In the genomic region with DNA sequence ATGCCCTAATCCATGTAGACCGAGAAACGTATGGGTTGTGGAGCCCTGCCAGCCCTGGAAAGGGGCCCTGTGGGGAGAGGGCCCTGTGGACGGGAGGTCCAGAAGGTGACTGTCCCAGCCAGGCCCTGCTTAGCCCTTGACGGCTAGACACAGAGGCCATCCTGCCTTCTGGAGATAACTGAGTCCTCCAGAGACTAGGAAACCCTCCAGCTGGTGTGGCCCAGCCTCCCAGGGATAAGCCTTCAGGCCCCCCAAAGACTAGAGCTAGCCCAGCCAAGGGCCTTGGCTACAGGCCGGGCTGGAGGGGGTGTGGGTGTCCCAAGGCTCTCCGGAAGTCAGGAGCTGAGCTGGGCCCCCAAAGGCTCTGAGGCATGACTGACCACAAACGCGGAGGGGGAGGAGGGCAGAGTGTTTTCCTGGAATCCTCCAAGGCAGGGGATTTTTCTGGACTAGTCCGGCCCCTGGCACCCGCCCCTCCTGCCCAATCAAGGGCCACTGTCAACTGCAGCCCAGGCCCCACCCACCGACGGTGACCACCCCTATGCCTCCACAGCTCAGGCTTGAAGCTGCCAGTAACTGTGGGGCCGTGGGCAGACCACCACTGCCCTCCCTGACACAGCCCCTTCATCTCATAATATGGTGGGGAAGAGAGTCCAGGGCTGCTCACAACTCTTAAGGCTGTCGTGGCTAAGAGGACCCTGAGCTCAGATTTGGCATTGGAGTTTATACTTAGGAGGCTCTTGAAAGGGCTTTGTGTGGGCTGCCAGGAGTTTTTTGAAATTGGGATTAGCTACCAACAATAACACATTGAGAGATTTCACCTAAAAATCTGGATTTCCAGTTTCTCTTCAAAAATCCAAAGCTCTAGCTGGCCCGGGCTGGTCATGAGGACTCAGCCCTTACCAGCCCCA, we compare ENCODE assay signal across 8 cellular contexts. TPM values are rescaled to one million over a fixed set of nuclear protein-coding genes. Genes with fewer than 3 reads are reported as not detected.
A peak's percentile ranks its signal among the peaks of the same experiment; 100 is the strongest.
DNase-seq lines count a peak whose midpoint lies in the region; TF ChIP-seq lines count a peak whose summit lies in the region.

No MANE protein-coding gene starts in this region.

- 10 to 16% (median 10%) methylated on average over 12 to 15 of the region's 15 CpGs for WGBS in ovary, 3 donors

- H3K9ac ChIP-seq in BLaER1 treated with 17β-estradiol and CSF1 and Interleukin-3, amounts not matched to agents 10 nM and 100 nM = peak overlapping the region in 7 of 11 experiments; percentile 28 to 81 (median 74); a peak in 9 of 22 replicates

- H3K4me1 ChIP-seq in BLaER1 treated with 17β-estradiol and CSF1 and Interleukin-3, amounts not matched to agents 10 nM and 100 nM = peaks cover 57 to 75% (median 61%) of the 10 kb centered on the region in 10 experiments
- H3K4me1 ChIP-seq in SJCRH30 (peaks cover 38% of the 10 kb centered on the region), ovary (ENCODE audit: insufficient read depth) (peaks cover 37% of the 10 kb centered on the region)

- no peak for TF ChIP-seq CTCF in ovary (IDR thresholded peaks at IDR 0.05)

- H3K4me2 ChIP-seq in BLaER1 treated with 17β-estradiol and CSF1 and Interleukin-3, amounts not matched to agents 10 nM and 100 nM = peak overlapping the region; percentile 97 to 100 (median 99)

- H3K36me3 ChIP-seq in BLaER1 treated with 17β-estradiol and CSF1 and Interleukin-3, amounts not matched to agents 10 nM and 100 nM = peaks cover 6 to 70% (median 26%) of the 10 kb centered on the region in 11 experiments; a peak in 20 of 22 replicates
- H3K36me3 ChIP-seq in SJCRH30 = no peaks in the 10 kb centered on the region
- H3K36me3 ChIP-seq in ovary = no peaks in the 10 kb centered on the region

- no peaks in the 10 kb centered on the region for H3K27me3 ChIP-seq in BLaER1 treated with 17β-estradiol and CSF1 and Interleukin-3, amounts not matched to agents 10 nM and 100 nM
- H3K27me3 ChIP-seq in SJCRH30 (no peaks in the 10 kb centered on the region), ovary (no peaks in the 10 kb centered on the region)

- H4K20me1 ChIP-seq in BLaER1 treated with 17β-estradiol and CSF1 and Interleukin-3, amounts not matched to agents 10 nM and 100 nM = peaks cover 74 to 100% (median 100%) of the 10 kb centered on the region in 11 experiments

- intact Hi-C loops in ovary (cut with DNase I) = no loop called here

- H3K9me3 ChIP-seq in BLaER1 treated with 17β-estradiol and CSF1 and Interleukin-3, amounts not matched to agents 10 nM and 100 nM (replicated peaks in 1 of 11) = no peaks in the 10 kb centered on the region
- no peaks in the 10 kb centered on the region for H3K9me3 ChIP-seq in SJCRH30 (replicated peaks)
- no peaks in the 10 kb centered on the region for H3K9me3 ChIP-seq in ovary

- in situ Hi-C loops in ACHN (cut with HindIII; ENCODE audit: low pct_ligation_motif_present, low pct_unique_long_range_greater_than_20kb, low sequenced_read_pairs) = no loop called here

- TF ChIP-seq EP300 in ovary (IDR thresholded peaks at IDR 0.05) = peak; percentile 57

- TF ChIP-seq POLR2A in ovary (IDR thresholded peaks at IDR 0.05) = peak; percentile 4

- peak; percentile 86 for DNase-seq in SJCRH30
- DNase-seq in glomerular visceral epithelial cell (ENCODE audit: extremely low spot score) = peak; percentile 92
- peak; percentile 89 to 96 (median 94) for DNase-seq in ovary
- DNase-seq in GDM1 (lab: John Stamatoyannopoulos, UW) = no peak
- DNase-seq in retina = no peak
- no peak for DNase-seq in ACHN
- DNase-seq in NCI-H774 (lab: John Stamatoyannopoulos, UW) = no peak

- H3K27ac ChIP-seq in BLaER1 treated with 17β-estradiol and CSF1 and Interleukin-3, amounts not matched to agents 10 nM and 100 nM = peak overlapping the region in 2 of 11 experiments; percentile 20 to 27; a peak in 4 of 22 replicates
- H3K27ac ChIP-seq in SJCRH30 = peak overlapping the region; percentile 39
- H3K27ac ChIP-seq in ovary = peak overlapping the region; percentile 76 to 87

- peak overlapping the region in 2 of 10 experiments; percentile 61 to 64; a peak in 3 of 20 replicates for H3K4me3 ChIP-seq in BLaER1 treated with 17β-estradiol and CSF1 and Interleukin-3, amounts not matched to agents 10 nM and 100 nM
- H3K4me3 ChIP-seq in SJCRH30 = no peak overlapping the region
- H3K4me3 ChIP-seq in ovary = peak overlapping the region; percentile 78

RNA-seq across cellular contexts. Expression of a gene that starts 0.8 kb away (rescaled TPM):
- total RNA-seq in SJCRH30 (2014; rRNA removed; shearing (Covaris generic)) = 0.18 and 0.28 TPM in 2 replicates
- 10 to 100 TPM; 19.8 to 49.5 (median 43.5) TPM for total RNA-seq in ovary
- polyA plus RNA-seq in ovary = 10 to 100 TPM in 1 of 2 donors, 1 to 10 TPM in 1; 2.4 to 47.6 TPM

RNA-seq across cellular contexts. Expression of a gene that starts 19.7 kb away (rescaled TPM):
- 21.8 and 28.9 TPM in 2 replicates for total RNA-seq in SJCRH30 (2014; rRNA removed; shearing (Covaris generic))
- total RNA-seq in ovary = 10 to 100 TPM; 24.0 to 47.2 (median 35.7) TPM
- 10 to 100 TPM; 18.5 to 42.2 TPM for polyA plus RNA-seq in ovary

RNA-seq across cellular contexts. Expression of a gene that starts 45.6 kb away (rescaled TPM):
- total RNA-seq in SJCRH30 (2014; rRNA removed; shearing (Covaris generic)) = 48.2 and 49.7 TPM in 2 replicates
- 10 to 100 TPM in 6 of 7 donors, 1 to 10 TPM in 1; 7.6 to 29.5 (median 19.5) TPM for total RNA-seq in ovary
- 1 to 10 TPM; 1.3 to 9.7 TPM for polyA plus RNA-seq in ovary

RNA-seq across cellular contexts. Expression of a gene that starts 54.8 kb away (rescaled TPM):
- total RNA-seq in SJCRH30 (2014; rRNA removed; shearing (Covaris generic)) = 55.4 and 56.7 TPM in 2 replicates
- 10 to 100 TPM; 32.5 to 47.0 (median 39.0) TPM for total RNA-seq in ovary
- 10 to 100 TPM; 26.4 to 35.0 TPM for polyA plus RNA-seq in ovary

RNA-seq across cellular contexts. Expression of a gene that starts 55.0 kb away (rescaled TPM):
- 1.6 and 1.9 TPM in 2 replicates for total RNA-seq in SJCRH30 (2014; rRNA removed; shearing (Covaris generic))
- total RNA-seq in ovary = 10 to 100 TPM in 5 of 7 donors, 1 to 10 TPM in 2; 5.1 to 79.5 (median 49.8) TPM
- polyA plus RNA-seq in ovary = 10 to 100 TPM in 1 of 2 donors, 1 to 10 TPM in 1; 1.6 to 24.6 TPM

Comparison
In these comparisons a context has a peak if more than half of its experiments do, and no peak if none do; other contexts are left out.
1. DNase-seq: peak in SJCRH30 (2 of 2), glomerular visceral epithelial cell (single experiment) and ovary (5 of 5); none in GDM1 (single experiment), retina (single experiment), ACHN (single experiment) and NCI-H774 (single experiment).
2. RNA of a gene that starts 0.8 kb away (total RNA-seq): 19.8 to 49.5 TPM in ovary; 0.18 to 0.28 TPM in SJCRH30; every median in the first group is over 10 times any median in the second.